8 cellular contexts compared by ENCODE assay signal in the genomic region with DNA sequence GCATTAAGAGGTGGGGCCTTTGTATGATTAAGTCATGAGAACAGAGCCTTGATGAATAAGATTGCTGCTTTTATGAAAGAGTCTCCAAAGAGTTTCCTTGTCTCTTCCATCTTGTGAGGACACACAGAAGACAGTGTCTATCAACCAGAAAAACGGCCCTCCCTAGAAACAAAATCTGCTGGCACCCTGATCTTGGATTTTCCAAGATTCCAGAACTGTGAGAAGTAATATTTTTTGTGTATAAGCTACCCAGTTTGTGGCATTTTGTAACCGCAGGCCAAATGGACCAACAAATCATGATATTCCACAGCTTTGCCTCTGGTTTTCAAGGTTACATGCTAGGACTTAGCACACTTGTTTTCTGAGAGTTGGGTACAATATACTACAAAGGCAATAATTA.
"Had no signal": no experiment of that assay in that cellular context is flagged by ENCODE, and none has a peak within 500 bp of the region (broad histone marks: within the 10 kb centered on the region; RNA-seq: fewer than 3 reads in every experiment).

No MANE protein-coding gene starts in this region.

- H3K4me3 ChIP-seq: GM23248, GM23338, HAP-1 had no signal

- H3K36me3 ChIP-seq: HAP-1 had no signal

- H3K9ac ChIP-seq: GM23248 had no signal

- H3K4me1 ChIP-seq: HAP-1 had no signal

- H3K27ac ChIP-seq: GM23248 had no signal

- H3K4me2 ChIP-seq: GM23338 had no signal

- H2AFZ ChIP-seq: GM23248, GM23338 had no signal

- H3K9me3 ChIP-seq: HAP-1 had no signal

- DNase-seq: GM23248, GOT3, H7, H9, HCEC 1CT, HFFc6 had no signal
